Comparison of ENCODE assay signal across 32 cellular contexts in genomic region chr4:15343581-15343980, GRCh38.
"Had no signal": no experiment of that assay in that cellular context is flagged by ENCODE, and none has a peak within 500 bp of the region (broad histone marks: within the 10 kb centered on the region; RNA-seq: fewer than 3 reads in every experiment).

No MANE protein-coding gene starts in this region.

- H3K27me3 Mint-ChIP-seq: activated naive CD8-positive, alpha-beta T cell treated with anti-CD3 and anti-CD28 coated beads for 36 hours; type B pancreatic cell had no signal

- H3K4me2 ChIP-seq: neural progenitor cell had no signal

- H3K27me3 ChIP-seq: adrenal gland, ascending aorta, brain microvascular endothelial cell, gastrocnemius medialis, neural progenitor cell, uterus had no signal

- H3K36me3 ChIP-seq: adrenal gland, ascending aorta, brain microvascular endothelial cell, gastrocnemius medialis, neural progenitor cell, thoracic aorta, uterus, WERI-Rb-1 had no signal

- ATAC-seq: activated CD4-positive, CD25-positive, alpha-beta regulatory T cell treated with anti-CD3 and anti-CD28 coated beads, Interleukin-2, amount 50 U/mL, for 24 hours; esophagus mucosa; gastrocnemius medialis; naive thymus-derived CD8-positive, alpha-beta T cell; right cardiac atrium; stimulated activated naive CD8-positive, alpha-beta T cell treated with anti-CD3 and anti-CD28 coated beads, Interleukin-15, Interleukin-2, amounts not matched to agents 100 U/mL and 50 U/mL, for 24 hours had no signal

- H3K9ac ChIP-seq: neural progenitor cell, parathyroid adenoma had no signal

- H3K9me3 Mint-ChIP-seq: activated naive CD4-positive, alpha-beta T cell treated with anti-CD3 and anti-CD28 coated beads for 36 hours; activated naive CD8-positive, alpha-beta T cell treated with anti-CD3 and anti-CD28 coated beads for 36 hours; activated T-helper 1 cell treated with anti-CD3 and anti-CD28 coated beads, Interleukin-12 subunit alpha, Interleukin-12 subunit beta, Interleukin-2, Interleukin-4 antibody, amounts not matched to agents 30 ng/mL and 10 ng/mL and 1 ng/mL, durations not matched to agents 14 hours and 24 hours and 36 hours; naive thymus-derived CD8-positive, alpha-beta T cell; neural progenitor cell; T-helper 1 cell treated with Interleukin-12 subunit alpha and Interleukin-12 subunit beta and Interleukin-4 antibody, amounts not matched to agents 30 μg/mL and 1 μg/mL, for 36 hours had no signal

- H3K4me1 Mint-ChIP-seq: activated naive CD8-positive, alpha-beta T cell treated with anti-CD3 and anti-CD28 coated beads for 36 hours had no signal

- DNase-seq: activated CD4-positive, alpha-beta T cell treated with anti-CD3 and anti-CD28 coated beads for 48 hours; activated CD4-positive, alpha-beta T cell treated with anti-CD3 and anti-CD28 coated beads, Interleukin-2, amount 50 U/mL, for 48 hours; activated CD8-positive, alpha-beta memory T cell treated with anti-CD3 and anti-CD28 coated beads, Interleukin-2, amount 50 U/mL, for 4 hours; activated effector memory CD4-positive, alpha-beta T cell treated with anti-CD3 and anti-CD28 coated beads, Interleukin-2, amount 50 U/mL, for 16 hours; activated naive CD4-positive, alpha-beta T cell treated with anti-CD3 and anti-CD28 coated beads for 36 hours; activated naive CD8-positive, alpha-beta T cell treated with anti-CD3 and anti-CD28 coated beads for 36 hours; activated T-cell treated with anti-CD3 and anti-CD28 coated beads, Interleukin-2, amount 50 U/mL, for 1 hour; adrenal gland; central memory CD4-positive, alpha-beta T cell; gastrocnemius medialis; hippocampal formation; left cardiac atrium; naive thymus-derived CD8-positive, alpha-beta T cell; occipital lobe; right cardiac atrium; stimulated activated CD4-positive, alpha-beta T cell treated with anti-CD3 and anti-CD28 coated beads, Interleukin-12 subunit alpha, Interleukin-12 subunit beta, amount 100 ng/mL, for 4 hours; stimulated activated CD4-positive, alpha-beta T cell treated with anti-CD3 and anti-CD28 coated beads, Interleukin-4, amount 100 ng/mL, for 1 hour; stimulated activated naive CD8-positive, alpha-beta T cell treated with anti-CD3 and anti-CD28 coated beads, Interleukin-15, Interleukin-2, amounts not matched to agents 100 U/mL and 50 U/mL, for 24 hours; SW 1271; T-helper 9 cell; uterus; WERI-Rb-1 had no signal

- H2AFZ ChIP-seq: neural progenitor cell, parathyroid adenoma had no signal

- H3K27ac Mint-ChIP-seq: activated naive CD4-positive, alpha-beta T cell treated with anti-CD3 and anti-CD28 coated beads for 36 hours; activated naive CD8-positive, alpha-beta T cell treated with anti-CD3 and anti-CD28 coated beads for 36 hours; activated T-helper 1 cell treated with anti-CD3 and anti-CD28 coated beads, Interleukin-12 subunit alpha, Interleukin-12 subunit beta, Interleukin-2, Interleukin-4 antibody, amounts not matched to agents 30 ng/mL and 10 ng/mL and 1 ng/mL, durations not matched to agents 14 hours and 24 hours and 36 hours; naive thymus-derived CD8-positive, alpha-beta T cell; neural progenitor cell; T-helper 1 cell treated with Interleukin-12 subunit alpha and Interleukin-12 subunit beta and Interleukin-4 antibody, amounts not matched to agents 30 μg/mL and 1 μg/mL, for 36 hours; type B pancreatic cell had no signal

- H3K27ac ChIP-seq: adrenal gland, ascending aorta, brain microvascular endothelial cell, gastrocnemius medialis, neural progenitor cell, parathyroid adenoma, thoracic aorta, uterus, WERI-Rb-1 had no signal

- H3K4me1 ChIP-seq: adrenal gland, gastrocnemius medialis, neural progenitor cell had no signal

- H3K36me3 Mint-ChIP-seq: activated naive CD8-positive, alpha-beta T cell treated with anti-CD3 and anti-CD28 coated beads for 36 hours; naive thymus-derived CD8-positive, alpha-beta T cell; neural progenitor cell; type B pancreatic cell had no signal

- H3K79me2 ChIP-seq: parathyroid adenoma had no signal

- H3K4me3 Mint-ChIP-seq: activated naive CD4-positive, alpha-beta T cell treated with anti-CD3 and anti-CD28 coated beads for 36 hours; activated naive CD8-positive, alpha-beta T cell treated with anti-CD3 and anti-CD28 coated beads for 36 hours; activated T-helper 1 cell treated with anti-CD3 and anti-CD28 coated beads, Interleukin-12 subunit alpha, Interleukin-12 subunit beta, Interleukin-2, Interleukin-4 antibody, amounts not matched to agents 30 ng/mL and 10 ng/mL and 1 ng/mL, durations not matched to agents 14 hours and 24 hours and 36 hours; naive thymus-derived CD8-positive, alpha-beta T cell; neural progenitor cell; T-helper 1 cell treated with Interleukin-12 subunit alpha and Interleukin-12 subunit beta and Interleukin-4 antibody, amounts not matched to agents 30 μg/mL and 1 μg/mL, for 36 hours; type B pancreatic cell had no signal

- H3K9me3 ChIP-seq: adrenal gland, ascending aorta, gastrocnemius medialis, thoracic aorta, uterus had no signal

- H3K4me3 ChIP-seq: adrenal gland, ascending aorta, gastrocnemius medialis, neural progenitor cell, thoracic aorta, uterus had no signal
